8 cellular contexts compared by ENCODE assay signal in the genomic region with DNA sequence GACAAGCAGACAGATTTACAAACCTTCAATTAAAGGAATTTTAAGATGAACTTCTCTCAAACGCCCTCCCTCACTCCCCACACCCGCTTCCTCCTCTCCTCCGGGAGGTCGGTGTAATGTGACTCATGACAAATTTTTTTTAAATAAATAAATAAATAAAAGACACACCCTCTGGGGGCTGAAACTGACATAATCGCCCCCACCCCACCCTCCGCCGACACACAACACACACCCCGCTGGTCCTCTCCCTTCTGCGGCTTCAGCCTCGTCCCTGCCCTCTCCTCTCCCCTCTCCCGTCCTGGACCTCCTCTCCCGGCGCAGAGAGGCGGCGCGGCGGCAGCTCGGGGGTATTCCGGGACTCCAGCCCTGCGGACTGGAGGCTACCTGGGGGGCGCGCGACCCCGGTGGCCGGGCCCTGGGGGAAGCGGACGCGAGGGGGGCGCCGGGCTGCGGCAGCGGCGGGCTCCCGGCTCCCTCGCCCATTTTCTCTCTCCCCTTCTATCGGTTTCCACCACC. TPM values are rescaled to one million over a fixed set of nuclear protein-coding genes. Genes with fewer than 3 reads are reported as not detected.
A peak's percentile ranks its signal among the peaks of the same experiment; 100 is the strongest.
DNase-seq lines count a peak whose midpoint lies in the region; ATAC-seq and TF ChIP-seq lines count a peak whose summit lies in the region.

No MANE protein-coding gene starts in this region.

- H3K27ac ChIP-seq in adipose tissue (ENCODE audit: low read depth, low read length) (peak overlapping the region; percentile 16), psoas muscle (peak overlapping the region; percentile 95)

- 0 to 1% (median 1%) methylated on average over 21 to 36 of the region's 36 CpGs for WGBS in adipose tissue, 3 donors
- 1% methylated on average over 27 to 36 of the region's 36 CpGs for WGBS in psoas muscle, 3 donors

- no peaks in the 10 kb centered on the region for H3K27me3 ChIP-seq in psoas muscle (ENCODE audit: insufficient read depth in 3 of 3, low read length in 2 of 3)

- ATAC-seq in GM18909 (IDR thresholded peaks at IDR 0.05; ENCODE audit: poor library complexity, unreplicated experiment) (peak; percentile 16), HG03442 (IDR thresholded peaks at IDR 0.05; ENCODE audit: unreplicated experiment) (peak; percentile 12), SK-N-SH treated with all-trans-retinoic acid at 6 μM for 48 hours (peak; percentile 63), left cardiac atrium (peak; percentile 50 to 73), psoas muscle (peak; percentile 34 to 63 (median 44))

- intact Hi-C loops in left cardiac atrium (cut with DNase I) (no loop called here), psoas muscle (cut with DNase I) (loop anchor here in 1 of 2 donors (5.0 kb wide), 2 partner anchors 133 to 163 kb away; a partner anchor contains a TSS)

- peaks cover 33% of the 10 kb centered on the region for H3K4me1 ChIP-seq in psoas muscle

- no peaks in the 10 kb centered on the region for H3K36me3 ChIP-seq in psoas muscle (ENCODE audit: insufficient read depth in 1 of 2, low read depth in 1 of 2)

- DNase-seq in AG09309 (ENCODE audit: low read depth) (peak; percentile 31), left cardiac atrium (peak; percentile 70), psoas muscle (peak; percentile 69 to 77), ureter (ENCODE audit: low spot score) (peak; percentile 70)

- H3K4me3 ChIP-seq in AG09309 (ENCODE audit: control insufficient read depth, low read depth, low read length) (peak overlapping the region; percentile 96), psoas muscle (peak overlapping the region; percentile 73)

- TF ChIP-seq CTCF in AG09309 (IDR thresholded peaks at IDR 0.05; ENCODE audit: control insufficient read depth, insufficient read depth, low read depth, low read length, missing control alignments) = peak; percentile 1
- TF ChIP-seq CTCF in psoas muscle (IDR thresholded peaks at IDR 0.05) = no peak

- no peaks in the 10 kb centered on the region for H3K9me3 ChIP-seq in psoas muscle

TF ChIP-seq in SK-N-SH treated with all-trans-retinoic acid at 6 μM for 48 hours, 23 proteins besides CTCF, POLR2A, EP300 and RAD21:
- TF ChIP-seq ZC3H10 (CRISPR knock-in tag; IDR thresholded peaks at IDR 0.05) = no peak
- TF ChIP-seq, protein P1, sequence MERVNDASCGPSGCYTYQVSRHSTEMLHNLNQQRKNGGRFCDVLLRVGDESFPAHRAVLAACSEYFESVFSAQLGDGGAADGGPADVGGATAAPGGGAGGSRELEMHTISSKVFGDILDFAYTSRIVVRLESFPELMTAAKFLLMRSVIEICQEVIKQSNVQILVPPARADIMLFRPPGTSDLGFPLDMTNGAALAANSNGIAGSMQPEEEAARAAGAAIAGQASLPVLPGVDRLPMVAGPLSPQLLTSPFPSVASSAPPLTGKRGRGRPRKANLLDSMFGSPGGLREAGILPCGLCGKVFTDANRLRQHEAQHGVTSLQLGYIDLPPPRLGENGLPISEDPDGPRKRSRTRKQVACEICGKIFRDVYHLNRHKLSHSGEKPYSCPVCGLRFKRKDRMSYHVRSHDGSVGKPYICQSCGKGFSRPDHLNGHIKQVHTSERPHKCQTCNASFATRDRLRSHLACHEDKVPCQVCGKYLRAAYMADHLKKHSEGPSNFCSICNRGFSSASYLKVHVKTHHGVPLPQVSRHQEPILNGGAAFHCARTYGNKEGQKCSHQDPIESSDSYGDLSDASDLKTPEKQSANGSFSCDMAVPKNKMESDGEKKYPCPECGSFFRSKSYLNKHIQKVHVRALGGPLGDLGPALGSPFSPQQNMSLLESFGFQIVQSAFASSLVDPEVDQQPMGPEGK (CRISPR knock-in tag; IDR thresholded peaks at IDR 0.05; ENCODE audit: borderline replicate concordance) = peak; percentile 96; the same call in 1 of the 2 replicates

RNA-seq across cellular contexts. Expression of a gene that starts 0.7 kb away (rescaled TPM):
- 10 to 100 TPM; 13.9 to 22.8 (median 21.9) TPM for polyA plus RNA-seq in adipose tissue
- total RNA-seq in left cardiac atrium = 10 to 100 TPM; 24.9 to 26.7 TPM
- 10 to 100 TPM; 24.9 to 33.8 (median 31.2) TPM for total RNA-seq in psoas muscle
- polyA plus RNA-seq in psoas muscle = 10 to 100 TPM; 13.9 to 30.6 (median 18.2) TPM
- total RNA-seq in ureter = 69.2 TPM

Comparison
In these comparisons a context has a peak if more than half of its experiments do, and no peak if none do; other contexts are left out.
1. Peak in every context shown above with its lines: DNase-seq, ATAC-seq, H3K4me3 ChIP-seq and H3K27ac ChIP-seq.
2. ATAC-seq: peak in every context shown above with its lines; median percentile 63 in SK-N-SH treated with all-trans-retinoic acid at 6 μM for 48 hours; 62 in left cardiac atrium; 44 in psoas muscle; 16 in GM18909; 12 in HG03442.